Comparison of ENCODE assay signal across 8 cellular contexts in the genomic region with DNA sequence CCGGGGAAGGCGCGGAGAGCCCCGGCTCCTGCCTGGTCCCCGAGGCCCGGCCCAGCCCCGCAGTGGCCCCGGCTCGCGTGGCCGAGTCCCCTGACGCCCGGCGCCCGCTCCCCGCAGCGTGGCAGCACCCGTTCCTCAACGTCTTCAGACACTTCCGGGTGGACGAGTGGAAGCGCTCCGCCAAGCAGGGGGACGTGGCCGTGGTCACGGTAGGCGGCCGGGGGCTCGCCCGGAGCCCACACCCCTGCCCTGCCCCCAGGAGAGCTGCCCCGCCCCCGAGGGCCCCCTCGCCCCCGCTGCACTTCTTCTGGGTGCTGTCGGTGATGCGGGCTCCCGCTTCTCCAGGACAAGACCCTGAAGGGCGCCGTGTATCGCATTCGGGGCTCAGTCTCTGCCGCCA. TPM values are rescaled to one million over a fixed set of nuclear protein-coding genes. Genes with fewer than 3 reads are reported as not detected.
DNase-seq lines count a peak whose midpoint lies in the region; ATAC-seq, FAIRE-seq and TF ChIP-seq lines count a peak whose summit lies in the region.

No MANE protein-coding gene starts in this region.

- intact Hi-C loops in left cardiac atrium (cut with DNase I), result no loop called here

- peak overlapping the region; percentile 91 for H3K27ac ChIP-seq in WERI-Rb-1
- H3K27ac ChIP-seq in small intestine (ENCODE audit: low read depth in 1 of 2, low read length in 1 of 2), result no peak overlapping the region

- H3K36me3 ChIP-seq in WERI-Rb-1 (peaks cover 39% of the 10 kb centered on the region), small intestine (ENCODE audit: control insufficient read depth in 2 of 2, insufficient read depth in 2 of 2, low read length in 2 of 2) (no peaks in the 10 kb centered on the region)

- DNase-seq in WERI-Rb-1 (no peak), left cardiac atrium (no peak), small intestine (no peak), DMS 273 (lab: John Stamatoyannopoulos, UW; ENCODE audit: unreplicated experiment) (no peak), NCI-H1436 treated with DMSO at 0.1 percent for 48 hours (lab: John Stamatoyannopoulos, UW) (no peak), NK-92 (lab: John Stamatoyannopoulos, UW; ENCODE audit: unreplicated experiment) (no peak)

- H3K4me1 ChIP-seq in small intestine (ENCODE audit: control insufficient read depth in 2 of 2, insufficient read depth in 1 of 2, low read depth in 1 of 2, low read length in 1 of 2), result peaks cover 0 to 2% of the 10 kb centered on the region in 2 donors

- H3K9me3 ChIP-seq in WERI-Rb-1 (ENCODE audit: severe bottlenecking) (no peaks in the 10 kb centered on the region), small intestine (ENCODE audit: control insufficient read depth, low read depth) (no peaks in the 10 kb centered on the region)

- TF ChIP-seq CTCF in WERI-Rb-1 (IDR thresholded peaks at IDR 0.05; ENCODE audit: low read depth, low read length), result no peak

- H3K4me3 ChIP-seq in WERI-Rb-1 (ENCODE audit: low read depth, low read length), result peak overlapping the region; percentile 58
- H3K4me3 ChIP-seq in small intestine (ENCODE audit: low read depth in 1 of 2, low read length in 2 of 2), result peak overlapping the region; percentile 60 to 80

- ATAC-seq in GM18498 (IDR thresholded peaks at IDR 0.05; ENCODE audit: unreplicated experiment) (peak; percentile 18), HG02885 (IDR thresholded peaks at IDR 0.05; ENCODE audit: poor library complexity, unreplicated experiment) (peak; percentile 23), left cardiac atrium (peak; percentile 1 to 2)

- no peak for FAIRE-seq in small intestine (lab: Jason Lieb, UNC)

- 3 to 4% (median 3%) methylated on average over 9 to 42 of the region's 42 CpGs for WGBS in small intestine, 3 donors

- H3K27me3 ChIP-seq in WERI-Rb-1 (ENCODE audit: insufficient read depth, low read depth, severe bottlenecking) (no peaks in the 10 kb centered on the region), small intestine (ENCODE audit: control insufficient read depth in 2 of 2, insufficient read depth in 2 of 2, low read length in 2 of 2) (no peaks in the 10 kb centered on the region)

RNA-seq across cellular contexts. Expression of a gene that starts 0.5 kb away (rescaled TPM):
- 10 to 100 TPM in 1 of 2 donors, 1 to 10 TPM in 1; 9.6 to 15.5 TPM for total RNA-seq in left cardiac atrium
- 10 to 100 TPM; 15.7 to 28.2 (median 23.0) TPM for polyA plus RNA-seq in small intestine

RNA-seq across cellular contexts. Expression of a gene that starts 8.0 kb away (rescaled TPM):
- total RNA-seq in left cardiac atrium, result 100 to 1,000 TPM in 1 of 2 donors, 10 to 100 TPM in 1; 92.8 to 117 TPM
- 100 to 1,000 TPM; 108 to 279 (median 224) TPM for polyA plus RNA-seq in small intestine

RNA-seq across cellular contexts. Expression of a gene that starts 13.5 kb away (rescaled TPM):
- 10 to 100 TPM; 42.8 to 61.8 TPM for total RNA-seq in left cardiac atrium
- 100 to 1,000 TPM; 104 to 135 (median 122) TPM for polyA plus RNA-seq in small intestine

RNA-seq across cellular contexts. Expression of a gene that starts 18.3 kb away (rescaled TPM):
- total RNA-seq in left cardiac atrium, result 100 to 1,000 TPM in 1 of 2 donors, 10 to 100 TPM in 1; 73.8 to 106 TPM
- polyA plus RNA-seq in small intestine, result 100 to 1,000 TPM; 112 to 207 (median 206) TPM

RNA-seq across cellular contexts. Expression of a gene that starts 18.9 kb away (rescaled TPM):
- under 1 TPM; 0.21 to 0.50 TPM for total RNA-seq in left cardiac atrium
- 1 to 10 TPM in 2 of 3 donors, under 1 TPM in 1; 0.60 to 7.6 (median 5.7) TPM for polyA plus RNA-seq in small intestine
